8 cellular contexts compared by ENCODE assay signal in genomic region chr3:33883538-33884203, GRCh38.
DNase-seq lines count a peak whose midpoint lies in the region; ATAC-seq and TF ChIP-seq lines count a peak whose summit lies in the region.

No MANE protein-coding gene starts in this region.

- TF ChIP-seq CTCF in AG04449 (IDR thresholded peaks at IDR 0.05; ENCODE audit: insufficient read depth, low read length, missing control alignments) (peak; percentile 56), GM10248 (IDR thresholded peaks at IDR 0.05; ENCODE audit: control extremely low read depth, extremely low read depth, low read depth, missing control alignments) (peak; percentile 73), MM.1S (IDR thresholded peaks at IDR 0.05; ENCODE audit: low read length) (peak; percentile 85), WERI-Rb-1 (IDR thresholded peaks at IDR 0.05; ENCODE audit: low read depth, low read length) (peak; percentile 28; the same call in 1 of the 2 replicates), prostate gland (IDR thresholded peaks at IDR 0.05) (peak; percentile 35 to 80 (median 74))

- no peak for ATAC-seq in activated CD4-positive, CD25-positive, alpha-beta regulatory T cell treated with anti-CD3 and anti-CD28 coated beads, Interleukin-2, amount 50 U/mL, for 24 hours
- no peak for ATAC-seq in GM19324 (IDR thresholded peaks at IDR 0.05; ENCODE audit: low FRiP score, unreplicated experiment)

- no peak for TF ChIP-seq POLR2A in prostate gland (IDR thresholded peaks at IDR 0.05)

- peak overlapping the region; percentile 54 for H3K4me2 ChIP-seq in MM.1S (ENCODE audit: low read depth, low read length)

- CTCF ChIA-PET in AG04449 (lab: Yijun Ruan, JAX): interaction anchor here (0.6 to 10.5 kb wide), 33 partner anchors 10 to 807 kb away, joined by 3 to 165 read pairs (median 4); no protein-coding TSS in a partner anchor
- CTCF ChIA-PET in GM10248 (lab: Yijun Ruan, JAX): interaction anchor here (0.8 to 5.6 kb wide), 26 partner anchors 9 to 1904 kb away, joined by 3 to 88 read pairs (median 4); no protein-coding TSS in a partner anchor

- peak overlapping the region; percentile 15; the same call in 1 of the 2 replicates for H2AFZ ChIP-seq in MM.1S (ENCODE audit: low read length)

- POLR2A ChIA-PET in AG04449 (lab: Yijun Ruan, JAX): no interaction called here
- POLR2A ChIA-PET in GM10248 (lab: Yijun Ruan, JAX): no interaction called here

- no peak for DNase-seq in AG04449 (ENCODE audit: low read depth, low spot score)
- DNase-seq in GM10248 (ENCODE audit: extremely low spot score): peak; percentile 45
- peak; percentile 55 for DNase-seq in MM.1S
- DNase-seq in WERI-Rb-1: peak; percentile 20
- peak; percentile 30 for DNase-seq in germinal center (ENCODE audit: low spot score)
- DNase-seq in prostate gland (ENCODE audit: low spot score): no peak

- H4K20me1 ChIP-seq in MM.1S (ENCODE audit: insufficient read depth, low read length): no peaks in the 10 kb centered on the region

- H3K79me2 ChIP-seq in MM.1S (ENCODE audit: low read length): no peaks in the 10 kb centered on the region

- no peak overlapping the region; the same call in 1 of the 2 replicates for H3K9ac ChIP-seq in MM.1S (ENCODE audit: low read length)

- no peaks in the 10 kb centered on the region for H3K9me2 ChIP-seq in MM.1S (replicated peaks; ENCODE audit: insufficient read depth, low read length)

- H3K9me3 ChIP-seq in MM.1S (replicated peaks; ENCODE audit: insufficient read depth, low read length): no peaks in the 10 kb centered on the region
- no peaks in the 10 kb centered on the region for H3K9me3 ChIP-seq in WERI-Rb-1 (ENCODE audit: severe bottlenecking)
- no peaks in the 10 kb centered on the region for H3K9me3 ChIP-seq in prostate gland

- H3K27ac ChIP-seq in MM.1S (ENCODE audit: low read length): no peak overlapping the region
- peak overlapping the region; percentile 51 for H3K27ac ChIP-seq in WERI-Rb-1
- no peak overlapping the region for H3K27ac ChIP-seq in prostate gland

- H3K4me1 ChIP-seq in MM.1S (ENCODE audit: low read length): no peaks in the 10 kb centered on the region
- peaks cover 3% of the 10 kb centered on the region for H3K4me1 ChIP-seq in prostate gland (replicated peaks)

- no peaks in the 10 kb centered on the region for H3K36me3 ChIP-seq in MM.1S (replicated peaks; ENCODE audit: insufficient read depth, low read length)
- H3K36me3 ChIP-seq in WERI-Rb-1: no peaks in the 10 kb centered on the region
- H3K36me3 ChIP-seq in prostate gland: no peaks in the 10 kb centered on the region

- WGBS in prostate gland: 4% methylated on average over 9 of the region's 9 CpGs

- intact Hi-C loops in prostate gland (cut with DNase I): loop anchor here (5.0 kb wide), 1 partner anchor 799 kb away; no protein-coding TSS in a partner anchor

- H3K4me3 ChIP-seq in AG04449 (ENCODE audit: low read depth, low read length) (no peak overlapping the region), MM.1S (ENCODE audit: low read length) (peak overlapping the region; percentile 21; the same call in 1 of the 2 replicates), WERI-Rb-1 (ENCODE audit: low read depth, low read length) (peak overlapping the region; percentile 32), prostate gland (no peak overlapping the region)

- H3K27me3 ChIP-seq in MM.1S (replicated peaks; ENCODE audit: insufficient read depth, low read length): no peaks in the 10 kb centered on the region
- no peaks in the 10 kb centered on the region for H3K27me3 ChIP-seq in WERI-Rb-1 (ENCODE audit: insufficient read depth, low read depth, severe bottlenecking)
- no peaks in the 10 kb centered on the region for H3K27me3 ChIP-seq in prostate gland (replicated peaks; ENCODE audit: insufficient read depth)

- H3F3A ChIP-seq in MM.1S (ENCODE audit: insufficient read depth, low read length): no peaks in the 10 kb centered on the region

Comparison
In these comparisons a context has a peak if more than half of its experiments do, and no peak if none do; other contexts are left out.
1. DNase-seq: peak in GM10248 (single experiment), MM.1S (single experiment), WERI-Rb-1 (single experiment) and germinal center (single experiment); none in AG04449 (single experiment) and prostate gland (single experiment).
2. H3K4me3 ChIP-seq: peak in MM.1S (single experiment) and WERI-Rb-1 (single experiment); none in AG04449 (single experiment) and prostate gland (0 of 2).
3. CTCF ChIP-seq: peak in every context shown above with its lines; median percentile 85 in MM.1S; 74 in prostate gland; 73 in GM10248; 56 in AG04449; 28 in WERI-Rb-1.